Comparison of ENCODE assay signal across 7 cellular contexts in the genomic region with DNA sequence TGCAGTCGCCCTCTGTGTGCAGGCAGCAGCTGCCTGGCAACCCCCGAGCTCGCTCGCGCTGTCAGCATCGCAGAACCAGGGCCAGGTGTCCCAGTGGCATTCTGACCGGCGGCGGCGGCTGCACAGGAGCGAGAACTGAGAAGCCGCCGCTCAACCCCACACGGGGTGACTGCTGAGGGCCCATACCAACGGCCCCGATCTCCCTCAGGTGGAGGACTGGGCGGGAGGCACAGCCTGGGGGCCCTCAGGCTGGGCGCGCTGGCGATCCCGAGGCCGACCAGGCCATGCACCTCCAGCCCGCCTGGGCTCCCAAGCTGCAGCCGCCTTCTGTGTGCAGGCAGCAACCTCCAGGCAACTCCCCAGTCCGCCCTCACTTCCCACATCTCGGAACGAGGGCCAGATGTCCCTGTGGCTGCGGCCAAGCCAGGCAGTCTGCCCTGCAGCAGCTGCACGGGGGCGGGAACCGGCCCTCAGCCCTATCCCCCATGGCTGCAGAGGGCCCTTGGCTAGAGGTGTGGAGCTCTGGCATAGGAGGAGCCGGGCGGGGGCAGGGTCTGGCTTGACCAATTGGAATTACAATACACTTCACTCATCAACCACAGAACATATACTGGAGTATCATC.
DNase-seq lines count a peak whose midpoint lies in the region; ATAC-seq, FAIRE-seq and TF ChIP-seq lines count a peak whose summit lies in the region.
"Not testable (repeated sequence)": the region's sequence is repeated elsewhere in the genome, so short reads cannot be mapped to it uniquely, and the experiment has no call there.

No MANE protein-coding gene starts in this region.

- not testable (repeated sequence) for H2AFZ ChIP-seq in GM23338

- H3K27me3 Mint-ChIP-seq in GM23338 (ENCODE audit: insufficient read depth, low read depth, poor library complexity); activated CD8-positive, alpha-beta T cell treated with anti-CD3 and anti-CD28 coated beads for 36 hours: not testable (repeated sequence)

- H3K36me3 Mint-ChIP-seq in GM23338 (ENCODE audit: low read depth); activated CD8-positive, alpha-beta T cell treated with anti-CD3 and anti-CD28 coated beads for 36 hours (ENCODE audit: low read depth): not testable (repeated sequence)

- POLR2A ChIA-PET in activated CD8-positive, alpha-beta T cell treated with anti-CD3 and anti-CD28 coated beads for 36 hours (lab: Charles Lee) = not testable (repeated sequence)

- not testable (repeated sequence) for H3K27ac Mint-ChIP-seq in GM23338; activated CD8-positive, alpha-beta T cell treated with anti-CD3 and anti-CD28 coated beads for 36 hours

- H3K4me2 ChIP-seq in GM23338 = not testable (repeated sequence)

- not testable (repeated sequence) for H3K27me3 ChIP-seq in GM23338 (ENCODE audit: insufficient read depth)

- not testable (repeated sequence) for H4K20me1 ChIP-seq in GM23338 (replicated peaks; ENCODE audit: insufficient read depth)

- CTCF ChIA-PET in activated CD8-positive, alpha-beta T cell treated with anti-CD3 and anti-CD28 coated beads for 36 hours (lab: Charles Lee) = not testable (repeated sequence)

- peaks cover 45% of the 10 kb centered on the region for H3K9me3 Mint-ChIP-seq in GM23338
- H3K9me3 Mint-ChIP-seq in activated CD8-positive, alpha-beta T cell treated with anti-CD3 and anti-CD28 coated beads for 36 hours = not testable (repeated sequence)

- not testable (repeated sequence) for H3K4me3 ChIP-seq in GM23338; kidney (ENCODE audit: low read length in 2 of 2)

- intact Hi-C loops in activated CD8-positive, alpha-beta T cell treated with anti-CD3 and anti-CD28 coated beads for 36 hours (cut with micrococcal nuclease); kidney (cut with DNase I): not testable (repeated sequence)

- H3K79me2 ChIP-seq in GM23338 (replicated peaks; ENCODE audit: insufficient read depth) = not testable (repeated sequence)

- not testable (repeated sequence) for H3K4me1 Mint-ChIP-seq in GM23338; activated CD8-positive, alpha-beta T cell treated with anti-CD3 and anti-CD28 coated beads for 36 hours (ENCODE audit: low read depth)

- not testable (repeated sequence) for H3K4me3 Mint-ChIP-seq in GM23338; activated CD8-positive, alpha-beta T cell treated with anti-CD3 and anti-CD28 coated beads for 36 hours

- ATAC-seq in GM18861 (IDR thresholded peaks at IDR 0.05; ENCODE audit: unreplicated experiment) (peak; percentile 16), GM21381 (IDR thresholded peaks at IDR 0.05; ENCODE audit: unreplicated experiment) (peak; percentile 37), GM23338 (peak; percentile 32; the same call in 1 of the 3 replicates), HG03039 (IDR thresholded peaks at IDR 0.05; ENCODE audit: unreplicated experiment) (peak; percentile 27), HG03460 (IDR thresholded peaks at IDR 0.05; ENCODE audit: unreplicated experiment) (peak; percentile 44)
- peak; percentile 34 for ATAC-seq in activated CD8-positive, alpha-beta T cell treated with anti-CD3 and anti-CD28 coated beads for 36 hours

- H3K4me1 ChIP-seq in GM23338 (ENCODE audit: insufficient read depth); kidney (ENCODE audit: control insufficient read depth in 1 of 2, insufficient read depth in 1 of 2, low read depth in 1 of 2, low read length in 2 of 2): not testable (repeated sequence)

- H3K36me3 ChIP-seq in GM23338 (ENCODE audit: insufficient read depth); kidney (ENCODE audit: control insufficient read depth in 1 of 2, insufficient read depth in 2 of 2, low read length in 2 of 2): not testable (repeated sequence)

- FAIRE-seq in kidney (lab: Jason Lieb, UNC) = not testable (repeated sequence)

- TF ChIP-seq CTCF in GM23338 (conservative IDR thresholded peaks at IDR 0.05; ENCODE audit: low read depth in 2 of 2); activated CD8-positive, alpha-beta T cell treated with anti-CD3 and anti-CD28 coated beads for 36 hours (IDR thresholded peaks at IDR 0.05); kidney (IDR thresholded peaks at IDR 0.05; ENCODE audit: borderline replicate concordance, extremely low read depth, insufficient read depth): not testable (repeated sequence)

- not testable (repeated sequence) for H3F3A ChIP-seq in GM23338 (replicated peaks; ENCODE audit: low read depth)

- not testable (repeated sequence) for H3K9me2 ChIP-seq in GM23338 (ENCODE audit: insufficient read depth)

- H3K27ac ChIP-seq in GM23338 (ENCODE audit: low read depth); kidney (ENCODE audit: low read depth in 2 of 2, low read length in 2 of 2): not testable (repeated sequence)

- not testable (repeated sequence) for DNase-seq in GM23338 (ENCODE audit: low spot score); activated CD8-positive, alpha-beta T cell treated with anti-CD3 and anti-CD28 coated beads for 36 hours
- DNase-seq in kidney = peak; percentile 62

- not testable (repeated sequence) for H3K9me3 ChIP-seq in kidney (ENCODE audit: control insufficient read depth in 1 of 2, low read length in 2 of 2)

- H3K9ac ChIP-seq in kidney (ENCODE audit: low read length in 2 of 2) = not testable (repeated sequence)
